In genomic region chr1:160078392-160079195, GRCh38 we compare ENCODE assay signal across 8 cellular contexts. TPM values are rescaled to one million over a fixed set of nuclear protein-coding genes. Genes with fewer than 3 reads are reported as not detected.
DNase-seq lines count a peak whose midpoint lies in the region; TF ChIP-seq lines count a peak whose summit lies in the region.

No MANE protein-coding gene starts in this region.

- no peak overlapping the region for H3K4me3 ChIP-seq in GM06990 (replicated peaks; ENCODE audit: low read depth, low read length)
- no peak overlapping the region for H3K4me3 ChIP-seq in fibroblast of the aortic adventitia (ENCODE audit: low read depth, low read length)
- no peak overlapping the region for H3K4me3 ChIP-seq in prostate gland

- H3K9me3 ChIP-seq in prostate gland: no peaks in the 10 kb centered on the region

- TF ChIP-seq CTCF in GM06990 (IDR thresholded peaks at IDR 0.05; ENCODE audit: insufficient read depth, low read length, poor library complexity, severe bottlenecking) (peak; percentile 99), HFFc6 (IDR thresholded peaks at IDR 0.05) (peak; percentile 94), fibroblast of the aortic adventitia (IDR thresholded peaks at IDR 0.05; ENCODE audit: insufficient read depth, low read length) (peak; percentile 77), prostate gland (IDR thresholded peaks at IDR 0.05) (peak; percentile 11 to 41 (median 38))

- DNase-seq in GM06990 (ENCODE audit: extremely low read depth, insufficient read length) (peak; percentile 40), HFFc6 (peak; percentile 10), NCI-H748 (lab: John Stamatoyannopoulos, UW; ENCODE audit: unreplicated experiment) (peak; percentile 40), fibroblast of the aortic adventitia (ENCODE audit: low read depth) (peak; percentile 15), prostate gland (ENCODE audit: low spot score) (no peak), NCI-H2107 treated with DMSO at 0.1 percent for 48 hours (lab: John Stamatoyannopoulos, UW; ENCODE audit: unreplicated experiment) (no peak), dedifferentiated amniotic fluid mesenchymal stem cell (ENCODE audit: extremely low spot score) (no peak)
- DNase-seq in activated T-cell treated with anti-CD3 and anti-CD28 coated beads, Interleukin-2, amount 50 U/mL, for 24 hours: peak; percentile 75

- no peak overlapping the region for H3K27ac Mint-ChIP-seq in HFFc6
- no peak overlapping the region for H3K27ac Mint-ChIP-seq in activated T-cell treated with anti-CD3 and anti-CD28 coated beads, Interleukin-2, amount 50 U/mL, for 24 hours

- H3K4me1 ChIP-seq in prostate gland (replicated peaks): no peaks in the 10 kb centered on the region

- H3K36me3 Mint-ChIP-seq in HFFc6 (ENCODE audit: low read depth): no peaks in the 10 kb centered on the region
- H3K36me3 Mint-ChIP-seq in activated T-cell treated with anti-CD3 and anti-CD28 coated beads, Interleukin-2, amount 50 U/mL, for 24 hours (ENCODE audit: low read depth): no peaks in the 10 kb centered on the region

- no peak overlapping the region for H3K4me3 Mint-ChIP-seq in HFFc6
- H3K4me3 Mint-ChIP-seq in activated T-cell treated with anti-CD3 and anti-CD28 coated beads, Interleukin-2, amount 50 U/mL, for 24 hours: no peak overlapping the region

- H3K36me3 ChIP-seq in GM06990 (ENCODE audit: control insufficient read depth, insufficient read depth, low read length): no peaks in the 10 kb centered on the region
- H3K36me3 ChIP-seq in prostate gland: no peaks in the 10 kb centered on the region

- 24% methylated on average over 9 of the region's 9 CpGs for WGBS in prostate gland

- TF ChIP-seq POLR2A in prostate gland (IDR thresholded peaks at IDR 0.05): no peak

- peaks cover 8% of the 10 kb centered on the region for H3K4me1 Mint-ChIP-seq in HFFc6 (ENCODE audit: low read depth)
- H3K4me1 Mint-ChIP-seq in activated T-cell treated with anti-CD3 and anti-CD28 coated beads, Interleukin-2, amount 50 U/mL, for 24 hours (ENCODE audit: low read depth): peaks cover 15% of the 10 kb centered on the region

- H3K27me3 Mint-ChIP-seq in HFFc6 (ENCODE audit: insufficient read depth): peaks cover 58% of the 10 kb centered on the region
- H3K27me3 Mint-ChIP-seq in activated T-cell treated with anti-CD3 and anti-CD28 coated beads, Interleukin-2, amount 50 U/mL, for 24 hours: peaks cover 81% of the 10 kb centered on the region

- no peak overlapping the region for H3K27ac ChIP-seq in prostate gland

- intact Hi-C loops in prostate gland (cut with DNase I): no loop called here

- no peaks in the 10 kb centered on the region; the same call in 1 of the 2 replicates for H3K27me3 ChIP-seq in GM06990 (replicated peaks; ENCODE audit: control insufficient read depth, insufficient read depth, low read length)
- H3K27me3 ChIP-seq in prostate gland (replicated peaks; ENCODE audit: insufficient read depth): no peaks in the 10 kb centered on the region

- no peaks in the 10 kb centered on the region for H3K9me3 Mint-ChIP-seq in HFFc6
- H3K9me3 Mint-ChIP-seq in activated T-cell treated with anti-CD3 and anti-CD28 coated beads, Interleukin-2, amount 50 U/mL, for 24 hours: no peaks in the 10 kb centered on the region

RNA-seq across cellular contexts. Expression of gene KCNJ9, which starts 2.7 kb away (rescaled TPM):
- total RNA-seq in HFFc6 (2021; fragmentation: NEBNext Ultra II Directional; extraction: Animal tissue kit (Norgen Biotek cat#: 25700)): not detected
- total RNA-seq in fibroblast of the aortic adventitia (ENCODE audit: low replicate concordance): 0.08 TPM in 1 of 2 replicates, not detected in the other
- total RNA-seq in prostate gland: under 1 TPM in 1 of 2 donors, not detected in 1; 0.51 TPM

RNA-seq across cellular contexts. Expression of gene KCNJ10, which starts 8.6 kb away (rescaled TPM):
- total RNA-seq in HFFc6 (2021; fragmentation: NEBNext Ultra II Directional; extraction: Animal tissue kit (Norgen Biotek cat#: 25700)): not detected
- total RNA-seq in fibroblast of the aortic adventitia (ENCODE audit: low replicate concordance) (not detected in 2 replicates), prostate gland (not detected)

RNA-seq across cellular contexts. Expression of gene IGSF8, which starts 19.8 kb away (rescaled TPM):
- 10 to 100 TPM in 5 of 6 experiments, 1 to 10 TPM in 1; 9.6 to 12.9 (median 11.2) TPM for total RNA-seq in HFFc6 (2021; fragmentation: NEBNext Ultra II Directional; extraction: Animal tissue kit (Norgen Biotek cat#: 25700))
- total RNA-seq in fibroblast of the aortic adventitia (ENCODE audit: low replicate concordance) (10.1 and 10.8 TPM in 2 replicates), prostate gland (100 to 1,000 TPM in 1 of 2 donors, 10 to 100 TPM in 1; 35.9 to 101 TPM)

RNA-seq across cellular contexts. Expression of gene ATP1A2, which starts 37.0 kb away (rescaled TPM):
- total RNA-seq in HFFc6 (2021; fragmentation: NEBNext Ultra II Directional; extraction: Animal tissue kit (Norgen Biotek cat#: 25700)): under 1 TPM in 5 of 6 experiments, not detected in 1; 0.09 to 0.17 (median 0.14) TPM
- 0.27 TPM in 1 of 2 replicates, not detected in the other for total RNA-seq in fibroblast of the aortic adventitia (ENCODE audit: low replicate concordance)
- total RNA-seq in prostate gland: 10 to 100 TPM; 14.8 to 69.0 TPM

RNA-seq across cellular contexts. Expression of gene PIGM, which starts 46.8 kb away (rescaled TPM):
- 1 to 10 TPM; 6.7 to 8.4 (median 7.7) TPM for total RNA-seq in HFFc6 (2021; fragmentation: NEBNext Ultra II Directional; extraction: Animal tissue kit (Norgen Biotek cat#: 25700))
- 3.3 and 7.7 TPM in 2 replicates for total RNA-seq in fibroblast of the aortic adventitia (ENCODE audit: low replicate concordance)
- 1 to 10 TPM; 5.9 to 8.4 TPM for total RNA-seq in prostate gland

Comparison
In these comparisons a context has a peak if more than half of its experiments do, and no peak if none do; other contexts are left out.
1. DNase-seq: peak in GM06990 (single experiment), HFFc6 (single experiment), NCI-H748 (single experiment), activated T-cell treated with anti-CD3 and anti-CD28 coated beads, Interleukin-2, amount 50 U/mL, for 24 hours (single experiment) and fibroblast of the aortic adventitia (single experiment); none in prostate gland (single experiment), NCI-H2107 treated with DMSO at 0.1 percent for 48 hours (single experiment) and dedifferentiated amniotic fluid mesenchymal stem cell (single experiment).
2. CTCF ChIP-seq: peak in every context shown above with its lines; median percentile 99 in GM06990; 94 in HFFc6; 77 in fibroblast of the aortic adventitia; 38 in prostate gland.